8 cellular contexts compared by ENCODE assay signal in the genomic region with DNA sequence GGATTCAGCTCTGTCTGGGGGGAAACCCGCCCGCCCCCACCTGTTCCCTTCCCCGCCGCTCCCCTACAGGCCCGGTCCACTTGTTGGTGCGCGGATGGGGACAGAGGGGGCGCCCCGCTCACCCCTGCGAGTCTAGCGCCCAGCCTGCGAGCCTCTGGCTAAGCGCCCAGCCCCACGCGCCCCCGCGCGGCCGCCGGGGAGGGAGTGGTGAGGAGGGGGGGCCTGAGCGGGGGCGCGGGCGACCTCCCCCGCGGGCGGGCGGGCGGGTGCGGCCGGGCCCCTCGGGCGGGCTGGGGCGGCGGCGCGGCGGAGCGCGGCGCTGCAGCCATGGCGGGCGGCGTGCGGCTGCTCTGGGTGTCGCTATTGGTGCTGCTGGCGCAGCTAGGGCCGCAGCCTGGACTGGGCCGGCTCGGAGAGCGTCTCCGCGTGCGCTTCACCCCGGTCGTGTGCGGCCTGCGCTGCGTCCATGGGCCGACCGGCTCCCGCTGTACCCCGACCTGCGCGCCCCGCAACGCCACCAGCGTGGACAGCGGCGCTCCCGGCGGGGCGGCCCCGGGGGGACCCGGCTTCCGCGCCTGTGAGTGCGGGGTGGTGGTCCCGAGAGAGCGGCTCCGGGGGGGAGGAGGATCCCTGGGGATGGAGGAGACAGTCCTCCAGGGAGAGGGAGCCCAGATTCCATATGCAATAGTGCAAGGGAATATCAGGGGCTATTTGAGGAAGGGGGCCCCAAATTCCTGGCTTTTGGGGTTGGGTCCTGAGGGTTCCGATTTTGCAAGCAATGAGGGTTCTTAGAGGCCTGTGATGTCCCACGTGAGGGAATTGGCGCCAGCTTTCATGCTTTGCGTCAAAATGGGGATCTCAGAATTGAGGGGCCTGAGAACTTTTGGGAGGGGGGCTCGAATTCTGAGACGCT. TPM values are rescaled to one million over a fixed set of nuclear protein-coding genes. Genes with fewer than 3 reads are reported as not detected.
DNase-seq lines count a peak whose midpoint lies in the region; ATAC-seq and TF ChIP-seq lines count a peak whose summit lies in the region.

Gene LTBP4, plus strand, starts transcription at position 309 of the 913 bp plus-strand sequence. Its CDS starts 19 bp downstream, at position 328.

- H3K27me3 Mint-ChIP-seq in T-helper 17 cell: peaks cover 29% of the 10 kb centered on the region

- H3K27ac ChIP-seq in muscle layer of colon (ENCODE audit: low read depth, low read length) (peak within 1 kb of the TSS; percentile 59), aorta (ENCODE audit: low read depth in 1 of 2, low read length in 2 of 2) (peak within 1 kb of the TSS; percentile 31 to 84)

- H3K27me3 ChIP-seq in muscle layer of colon (ENCODE audit: control insufficient read depth in 1 of 2, insufficient read depth in 2 of 2, low read length in 2 of 2): peaks cover 10 to 67% of the 10 kb centered on the region in 2 donors
- no peaks in the 10 kb centered on the region for H3K27me3 ChIP-seq in aorta (ENCODE audit: control insufficient read depth in 1 of 2, insufficient read depth in 2 of 2, low read length in 1 of 2)

- ATAC-seq in T-helper 17 cell (no peak), aorta (ENCODE audit: low FRiP score) (no peak), GM18511 (IDR thresholded peaks at IDR 0.05; ENCODE audit: unreplicated experiment) (no peak), HG03159 (IDR thresholded peaks at IDR 0.05; ENCODE audit: unreplicated experiment) (no peak)

- peak within 1 kb of the TSS; percentile 27 for H3K27ac Mint-ChIP-seq in T-helper 17 cell

- peak; percentile 42 to 43 for DNase-seq in stimulated activated CD4-positive, alpha-beta T cell treated with anti-CD3 and anti-CD28 coated beads, Interleukin-2, amount 100 ng/mL, for 24 hours
- DNase-seq in stimulated activated CD4-positive, alpha-beta T cell treated with anti-CD3 and anti-CD28 coated beads, Interleukin-1b, Interleukin-23, amount 100 ng/mL, for 48 hours: no peak
- DNase-seq in T-helper 17 cell (peak in 2 of 3 donors; percentile 29 to 44), epithelial cell of esophagus (ENCODE audit: low read depth) (peak; percentile 53), aorta (peak; percentile 78 to 93)

- H3K9ac ChIP-seq in muscle layer of colon (ENCODE audit: low read length): peak within 1 kb of the TSS; percentile 53

- WGBS in aorta, 2 donors: 0 to 1% methylated on average over 57 to 87 of the region's 87 CpGs

- H3K4me1 ChIP-seq in muscle layer of colon (ENCODE audit: insufficient read depth, low read length): peaks cover 61% of the 10 kb centered on the region
- H3K4me1 ChIP-seq in aorta (ENCODE audit: control insufficient read depth in 1 of 2, insufficient read depth in 2 of 2, low read length in 2 of 2): no peaks in the 10 kb centered on the region

- H3K4me3 ChIP-seq in epithelial cell of esophagus (ENCODE audit: low read length) (peak within 1 kb of the TSS; percentile 73), muscle layer of colon (ENCODE audit: low read depth in 1 of 2, low read length in 2 of 2) (peak within 1 kb of the TSS; percentile 70 to 71), aorta (ENCODE audit: low read length in 2 of 2) (peak within 1 kb of the TSS; percentile 74)

- H3K9me3 ChIP-seq in T-helper 17 cell (ENCODE audit: control insufficient read depth, low read length, poor library complexity, severe bottlenecking): no peaks in the 10 kb centered on the region
- H3K9me3 ChIP-seq in muscle layer of colon (ENCODE audit: low read length): no peaks in the 10 kb centered on the region
- no peaks in the 10 kb centered on the region for H3K9me3 ChIP-seq in aorta (ENCODE audit: control insufficient read depth, low read length)

- TF ChIP-seq CTCF in epithelial cell of esophagus (IDR thresholded peaks at IDR 0.05; ENCODE audit: insufficient read depth, low read depth, low read length, missing control alignments): no peak

- peaks cover 50% of the 10 kb centered on the region for H3K4me1 Mint-ChIP-seq in T-helper 17 cell

- peaks cover 8% of the 10 kb centered on the region for H3K36me3 Mint-ChIP-seq in T-helper 17 cell (ENCODE audit: low read depth)

- H3K36me3 ChIP-seq in muscle layer of colon (ENCODE audit: insufficient read depth, low read length): no peaks in the 10 kb centered on the region
- H3K36me3 ChIP-seq in aorta (ENCODE audit: control insufficient read depth in 1 of 2, insufficient read depth in 2 of 2, low read length in 1 of 2): no peaks in the 10 kb centered on the region

- peak within 1 kb of the TSS; percentile 83 for H3K4me3 Mint-ChIP-seq in T-helper 17 cell

- intact Hi-C loops in aorta (cut with DNase I): loop anchor here (5.0 to 10.0 kb wide), 4 partner anchors 36 to 254 kb away; partner anchors contain the start of genes BLVRB (in 1 of the 2), C19orf47 (in 1 of the 2), PLD3 (in 1 of the 2) and SPTBN4 (in 1 of the 2)

RNA-seq across cellular contexts. Expression of gene LTBP4, which starts in this region (rescaled TPM):
- total RNA-seq in T-helper 17 cell: 100 to 1,000 TPM; 198 to 230 TPM
- 100 to 1,000 TPM; 286 to 725 TPM for total RNA-seq in aorta
- polyA plus RNA-seq in aorta: 100 to 1,000 TPM; 140 to 768 TPM
